In the genomic region with DNA sequence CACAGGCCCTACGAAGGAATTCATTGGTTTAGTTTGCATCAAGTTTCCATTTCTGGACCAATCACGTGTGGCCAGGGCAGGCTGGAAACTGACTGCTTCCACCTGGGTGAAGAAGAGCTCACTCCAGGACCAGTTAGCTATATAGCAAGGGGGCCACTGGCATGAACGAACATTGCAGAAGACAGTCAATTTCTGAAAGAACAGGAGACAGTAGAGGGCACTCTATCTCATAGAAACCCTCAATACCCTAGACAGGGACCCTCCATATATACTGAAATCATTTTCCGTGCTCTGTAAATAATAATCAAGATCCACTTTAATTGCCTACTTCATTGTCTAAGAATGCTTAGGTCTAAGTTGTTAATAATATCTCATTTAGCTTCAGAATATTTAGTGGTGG, we compare ENCODE assay signal across 19 cellular contexts.
DNase-seq lines count a peak whose midpoint lies in the region; ATAC-seq and TF ChIP-seq lines count a peak whose summit lies in the region.
"Had no signal": no experiment of that assay in that cellular context is flagged by ENCODE, and none has a peak within 500 bp of the region (broad histone marks: within the 10 kb centered on the region; RNA-seq: fewer than 3 reads in every experiment).

No MANE protein-coding gene starts in this region.

- H4K8ac ChIP-seq in H9 (replicated peaks; ENCODE audit: insufficient read length, low read depth, low read length): no peak overlapping the region

- H3K9me3 ChIP-seq in DND-41 (ENCODE audit: insufficient read depth, low read length, severe bottlenecking) (no peaks in the 10 kb centered on the region), H9 (ENCODE audit: control insufficient read depth, low read depth, low read length) (no peaks in the 10 kb centered on the region)
- H3K9me3 ChIP-seq: suprapubic skin had no signal

- no peak overlapping the region for H3K4me3 Mint-ChIP-seq in H9
- H3K4me3 Mint-ChIP-seq: activated naive CD4-positive, alpha-beta T cell treated with anti-CD3 and anti-CD28 coated beads for 36 hours; nephron progenitor cell had no signal

- H3K79me1 ChIP-seq in H9 (ENCODE audit: insufficient read depth, low read depth, low read length, poor library complexity, severe bottlenecking): no peaks in the 10 kb centered on the region

- H3K27ac ChIP-seq in DND-41 (ENCODE audit: low read length) (no peak overlapping the region), H9 (ENCODE audit: insufficient read length, low read depth, low read length) (no peak overlapping the region), VCaP (no peak overlapping the region)
- H3K27ac ChIP-seq: suprapubic skin had no signal

- H3K27me3 ChIP-seq in DND-41 (ENCODE audit: insufficient read depth, low read length, poor library complexity) (no peaks in the 10 kb centered on the region), H9 (ENCODE audit: insufficient read depth, low read length) (no peaks in the 10 kb centered on the region), kidney epithelial cell (ENCODE audit: control insufficient read depth, insufficient read depth, low read length) (no peaks in the 10 kb centered on the region)
- H3K27me3 ChIP-seq: suprapubic skin had no signal

- DNase-seq in DND-41 (no peak), H9 (no peak), kidney epithelial cell (ENCODE audit: low read depth) (no peak), erythroblast (lab: John Stamatoyannopoulos, UW) (no peak)
- DNase-seq: activated CD4-positive, alpha-beta T cell treated with anti-CD3 and anti-CD28 coated beads, Interleukin-2, amount 50 U/mL, for 48 hours; activated naive CD4-positive, alpha-beta T cell treated with anti-CD3 and anti-CD28 coated beads for 36 hours; activated T-cell treated with anti-CD3 and anti-CD28 coated beads for 4 hours; aorta; cerebellar nuclear complex; effector memory CD4-positive, alpha-beta T cell; KG1; NCI-H1105 treated with DMSO at 0.1 percent for 48 hours; NCI-H526 treated with DMSO at 0.1 percent for 48 hours; nephron progenitor cell; stimulated activated CD4-positive, alpha-beta T cell treated with anti-CD3 and anti-CD28 coated beads, Interleukin-12 subunit alpha, Interleukin-12 subunit beta, amount 100 ng/mL, for 4 hours had no signal

- no peak overlapping the region for H2BK120ac ChIP-seq in H9 (ENCODE audit: low read depth, low read length, poor library complexity, severe bottlenecking)

- TF ChIP-seq POLR2A in erythroblast (IDR thresholded peaks at IDR 0.05; ENCODE audit: low read length): no peak

- no peaks in the 10 kb centered on the region for H3K23me2 ChIP-seq in H9 (ENCODE audit: insufficient read length, low read depth, low read length, poor library complexity, severe bottlenecking)

- no peak overlapping the region for H4K91ac ChIP-seq in H9 (ENCODE audit: insufficient read length, low read depth, low read length)

- H2BK15ac ChIP-seq in H9 (ENCODE audit: low read depth, low read length): no peak overlapping the region

- no peak overlapping the region for H2BK12ac ChIP-seq in H9 (ENCODE audit: insufficient read length, low read depth, low read length)

- H4K5ac ChIP-seq in H9 (ENCODE audit: insufficient read length, low read depth, low read length): no peak overlapping the region

- H3K4me2 ChIP-seq in DND-41 (ENCODE audit: insufficient read depth, low read length) (no peak overlapping the region), H9 (ENCODE audit: insufficient read depth, insufficient read length, low read length) (no peak overlapping the region)

- H3K36me3 Mint-ChIP-seq in H9 (ENCODE audit: insufficient read depth in 1 of 3, low read depth in 3 of 3): no peaks in the 10 kb centered on the region

- H3K27ac Mint-ChIP-seq in H9: no peak overlapping the region
- H3K27ac Mint-ChIP-seq: activated naive CD4-positive, alpha-beta T cell treated with anti-CD3 and anti-CD28 coated beads for 36 hours; nephron progenitor cell had no signal

- ATAC-seq in DND-41 (ENCODE audit: insufficient read depth, low read depth) (no peak), HG03565 (IDR thresholded peaks at IDR 0.05; ENCODE audit: unreplicated experiment) (no peak), HG03196 (IDR thresholded peaks at IDR 0.05; ENCODE audit: unreplicated experiment) (no peak)

- WGBS in H9 (ENCODE audit: extremely low coverage, insufficient read length, low lambda C conversion rate): no CpG with 5 or more reads among the region's 4 CpGs

- TF ChIP-seq CTCF in DND-41 (IDR thresholded peaks at IDR 0.05; ENCODE audit: borderline replicate concordance, extremely low read depth, low read length, poor library complexity, severe bottlenecking) (peak; percentile 43), H9 (conservative IDR thresholded peaks at IDR 0.05) (peak; percentile 51; the same call in 2 of the 3 replicates), VCaP (conservative IDR thresholded peaks at IDR 0.05) (peak; percentile 38; the same call in 1 of the 2 replicates), kidney epithelial cell (IDR thresholded peaks at IDR 0.05; ENCODE audit: insufficient read depth, low read length, poor library complexity, severe bottlenecking) (peak; percentile 9)

- H3K9me3 Mint-ChIP-seq in H9: no peaks in the 10 kb centered on the region
- H3K9me3 Mint-ChIP-seq: activated naive CD4-positive, alpha-beta T cell treated with anti-CD3 and anti-CD28 coated beads for 36 hours; nephron progenitor cell had no signal

- H2AFZ ChIP-seq in DND-41 (ENCODE audit: low read depth, low read length) (no peak overlapping the region), H9 (ENCODE audit: low read length) (no peak overlapping the region)

- H3K4me1 ChIP-seq in DND-41 (ENCODE audit: insufficient read depth, low read length): no peaks in the 10 kb centered on the region
- no peaks in the 10 kb centered on the region for H3K4me1 ChIP-seq in H9 (ENCODE audit: insufficient read depth, low read length)
- H3K4me1 ChIP-seq: suprapubic skin had no signal

- H3K79me2 ChIP-seq in DND-41 (ENCODE audit: insufficient read depth, low read length) (no peaks in the 10 kb centered on the region), H9 (ENCODE audit: insufficient read depth, low read length) (no peaks in the 10 kb centered on the region)

- H3K36me3 ChIP-seq in DND-41 (ENCODE audit: insufficient read depth, low read length): no peaks in the 10 kb centered on the region
- no peaks in the 10 kb centered on the region for H3K36me3 ChIP-seq in kidney epithelial cell (ENCODE audit: control insufficient read depth, insufficient read depth, low read length)
- H3K36me3 ChIP-seq: suprapubic skin had no signal

- H3K18ac ChIP-seq in H9 (ENCODE audit: insufficient read length, low read depth, low read length): no peak overlapping the region

- no peak overlapping the region for H2BK20ac ChIP-seq in H9 (ENCODE audit: low read depth, low read length, poor library complexity, severe bottlenecking)

- H3K4me1 Mint-ChIP-seq in H9: peaks cover 2 to 4% of the 10 kb centered on the region in 2 experiments; a peak in 3 of 4 replicates
- H3K4me1 Mint-ChIP-seq: nephron progenitor cell had no signal

- H3K14ac ChIP-seq in H9 (ENCODE audit: insufficient read depth, low read length): no peak overlapping the region

- H3K4me3 ChIP-seq in DND-41 (ENCODE audit: low read depth in 1 of 2, low read length in 2 of 2) (no peak overlapping the region), kidney epithelial cell (ENCODE audit: low read depth, low read length) (no peak overlapping the region)
- H3K4me3 ChIP-seq: suprapubic skin had no signal

- no peak overlapping the region for H3T11ph ChIP-seq in H9 (ENCODE audit: low read length)

- H4K20me1 ChIP-seq in DND-41 (ENCODE audit: insufficient read depth, low read length) (no peaks in the 10 kb centered on the region), H9 (ENCODE audit: control insufficient read depth, insufficient read depth, insufficient read length) (no peaks in the 10 kb centered on the region)

- H3K27me3 Mint-ChIP-seq in H9 (ENCODE audit: low read depth): no peaks in the 10 kb centered on the region

- no peak overlapping the region for H3K56ac ChIP-seq in H9 (ENCODE audit: insufficient read length, low read depth, low read length)

- H3K4ac ChIP-seq in H9 (ENCODE audit: low read depth, low read length): no peak overlapping the region

- H3K9ac ChIP-seq in DND-41 (ENCODE audit: low read depth, low read length): no peak overlapping the region
- H3K9ac ChIP-seq in H9 (ENCODE audit: extremely low read depth, insufficient read length, low read length): no peak overlapping the region

- H2BK5ac ChIP-seq in H9 (ENCODE audit: insufficient read length, low read length): no peak overlapping the region

- H2AK5ac ChIP-seq in H9 (ENCODE audit: insufficient read length, low read length): no peak overlapping the region

- no peak overlapping the region for H3K23ac ChIP-seq in H9 (ENCODE audit: insufficient read length, low read depth, low read length)
